ENCODE assay signal across 8 cellular contexts in genomic region chr9:33025572-33026347, GRCh38. TPM values are rescaled to one million over a fixed set of nuclear protein-coding genes. Genes with fewer than 3 reads are reported as not detected.
DNase-seq lines count a peak whose midpoint lies in the region; ATAC-seq and TF ChIP-seq lines count a peak whose summit lies in the region.

No MANE protein-coding gene starts in this region.

- H3K36me3 Mint-ChIP-seq in CD8-positive, alpha-beta memory T cell, result peaks cover 4 to 55% (median 14%) of the 10 kb centered on the region in 3 donors

- peaks cover 0 to 7% of the 10 kb centered on the region in 2 donors for H3K27me3 Mint-ChIP-seq in CD8-positive, alpha-beta memory T cell

- no peak for TF ChIP-seq EP300 in suprapubic skin (IDR thresholded peaks at IDR 0.05)

- TF ChIP-seq CTCF in neutrophil (IDR thresholded peaks at IDR 0.05) (no peak), suprapubic skin (IDR thresholded peaks at IDR 0.05) (no peak)

- peak overlapping the region; percentile 94 for H3K4me3 ChIP-seq in CD8-positive, alpha-beta memory T cell (ENCODE audit: low read length)
- peak overlapping the region; percentile 97 for H3K4me3 ChIP-seq in neutrophil (ENCODE audit: low read depth in 1 of 2, low read length in 1 of 2)
- H3K4me3 ChIP-seq in suprapubic skin, result peak overlapping the region; percentile 99

- H3K4me3 Mint-ChIP-seq in CD8-positive, alpha-beta memory T cell, result peak overlapping the region; percentile 93 to 99 (median 97)

- H3K4me1 ChIP-seq in CD8-positive, alpha-beta memory T cell (ENCODE audit: insufficient read depth, low read length), result peaks cover 54% of the 10 kb centered on the region
- peaks cover 45% of the 10 kb centered on the region in 2 experiments for H3K4me1 ChIP-seq in neutrophil (ENCODE audit: control insufficient read depth in 1 of 2, insufficient read depth in 1 of 2, low read depth in 1 of 2, low read length in 1 of 2)
- H3K4me1 ChIP-seq in suprapubic skin, result peaks cover 56% of the 10 kb centered on the region

- H3K27ac ChIP-seq in CD8-positive, alpha-beta memory T cell (ENCODE audit: low read depth, low read length), result peak overlapping the region; percentile 99
- H3K27ac ChIP-seq in neutrophil (peak overlapping the region; percentile 98), suprapubic skin (peak overlapping the region; percentile 99)

- H3K36me3 ChIP-seq in CD8-positive, alpha-beta memory T cell (ENCODE audit: insufficient read depth, low read length), result peaks cover 27% of the 10 kb centered on the region
- H3K36me3 ChIP-seq in neutrophil, result peaks cover 42% of the 10 kb centered on the region
- peaks cover 4% of the 10 kb centered on the region for H3K36me3 ChIP-seq in suprapubic skin

- H3K27ac Mint-ChIP-seq in CD8-positive, alpha-beta memory T cell, result peak overlapping the region; percentile 94 to 99 (median 98)

- 1% methylated on average over 16 of the region's 36 CpGs for WGBS in suprapubic skin

- no peaks in the 10 kb centered on the region for H3K9me3 Mint-ChIP-seq in CD8-positive, alpha-beta memory T cell

- H3K27me3 ChIP-seq in CD8-positive, alpha-beta memory T cell (ENCODE audit: insufficient read depth, low read length, poor library complexity, severe bottlenecking), result no peaks in the 10 kb centered on the region
- H3K27me3 ChIP-seq in neutrophil (no peaks in the 10 kb centered on the region), suprapubic skin (no peaks in the 10 kb centered on the region)

- no peak for TF ChIP-seq POLR2A in suprapubic skin (IDR thresholded peaks at IDR 0.05)

- CTCF ChIA-PET in CD8-positive, alpha-beta memory T cell (lab: Charles Lee), result interaction anchor here (1.1 to 1.8 kb wide), 4 partner anchors 14 to 444 kb away, joined by 3 to 4 read pairs (median 4); no protein-coding TSS in a partner anchor

- H3K9me3 ChIP-seq in CD8-positive, alpha-beta memory T cell (ENCODE audit: low read length), result no peaks in the 10 kb centered on the region
- H3K9me3 ChIP-seq in neutrophil, result no peaks in the 10 kb centered on the region
- no peaks in the 10 kb centered on the region for H3K9me3 ChIP-seq in suprapubic skin

- peak; percentile 74 to 88 (median 81) for DNase-seq in CD8-positive, alpha-beta memory T cell
- DNase-seq in HUDEP-2 (lab: John Stamatoyannopoulos, UW; ENCODE audit: unreplicated experiment in 76 of 76) (peak in 64 of 76 experiments; percentile 5 to 79 (median 46)), RKO (ENCODE audit: low spot score) (peak; percentile 59), foreskin melanocyte (peak; percentile 15), suprapubic skin (ENCODE audit: low spot score in 2 of 2) (peak; percentile 76 to 82)
- peak; percentile 94 for DNase-seq in activated effector memory CD4-positive, alpha-beta T cell treated with anti-CD3 and anti-CD28 coated beads, Interleukin-2, amount 50 U/mL, for 16 hours

- H3K4me1 Mint-ChIP-seq in CD8-positive, alpha-beta memory T cell, result peaks cover 66 to 85% (median 85%) of the 10 kb centered on the region in 3 donors

- POLR2A ChIA-PET in CD8-positive, alpha-beta memory T cell (lab: Charles Lee), result interaction anchor here (0.6 to 2.0 kb wide), 10 partner anchors 13 to 264 kb away, joined by 3 to 12 read pairs (median 4); partner anchors contain the start of genes B4GALT1, BAG1, CHMP5 and NFX1

- peak; percentile 39 for ATAC-seq in GM21381 (IDR thresholded peaks at IDR 0.05; ENCODE audit: unreplicated experiment)

RNA-seq across cellular contexts. Expression of gene DNAJA1, which starts 0.7 kb away (rescaled TPM):
- 100 to 1,000 TPM; 318 to 332 TPM for total RNA-seq in CD8-positive, alpha-beta memory T cell
- 106 TPM for polyA plus RNA-seq in CD8-positive, alpha-beta memory T cell
- total RNA-seq in suprapubic skin, result 10 to 100 TPM; 41.4 to 73.0 (median 58.5) TPM

RNA-seq across cellular contexts. Expression of gene APTX, which starts 24.3 kb away (rescaled TPM):
- 10 to 100 TPM; 54.2 to 60.1 TPM for total RNA-seq in CD8-positive, alpha-beta memory T cell
- 22.1 TPM for polyA plus RNA-seq in CD8-positive, alpha-beta memory T cell
- 10 to 100 TPM; 21.9 to 57.5 (median 32.6) TPM for total RNA-seq in suprapubic skin

RNA-seq across cellular contexts. Expression of gene SMU1, which starts 50.7 kb away (rescaled TPM):
- 10 to 100 TPM; 27.5 to 27.6 TPM for total RNA-seq in CD8-positive, alpha-beta memory T cell
- polyA plus RNA-seq in CD8-positive, alpha-beta memory T cell, result 21.2 TPM
- total RNA-seq in suprapubic skin, result 10 to 100 TPM; 14.3 to 18.5 (median 16.7) TPM

Comparison
In these comparisons a context has a peak if more than half of its experiments do, and no peak if none do; other contexts are left out.
1. Peak in every context shown above with its lines: DNase-seq, ATAC-seq, H3K4me3 ChIP-seq and H3K27ac ChIP-seq.
2. DNase-seq: peak in every context shown above with its lines; median percentile 94 in activated effector memory CD4-positive, alpha-beta T cell treated with anti-CD3 and anti-CD28 coated beads, Interleukin-2, amount 50 U/mL, for 16 hours; 81 in CD8-positive, alpha-beta memory T cell; 79 in suprapubic skin; 59 in RKO; 46 in HUDEP-2; 15 in foreskin melanocyte.
3. RNA of gene DNAJA1, which starts 0.7 kb away (total RNA-seq): 318 to 332 TPM in CD8-positive, alpha-beta memory T cell; 41.4 to 73.0 TPM in suprapubic skin; every median in the first group is over 4 times any median in the second.